1 cellular context compared by ENCODE assay signal in genomic region chr6:78526432-78526831, GRCh38.
TF ChIP-seq lines count a peak whose summit lies in the region.

No MANE protein-coding gene starts in this region.

TF ChIP-seq in HepG2, 621 proteins besides CTCF, POLR2A, EP300 and RAD21 (continued from another document):
- TF ChIP-seq, protein P1, sequence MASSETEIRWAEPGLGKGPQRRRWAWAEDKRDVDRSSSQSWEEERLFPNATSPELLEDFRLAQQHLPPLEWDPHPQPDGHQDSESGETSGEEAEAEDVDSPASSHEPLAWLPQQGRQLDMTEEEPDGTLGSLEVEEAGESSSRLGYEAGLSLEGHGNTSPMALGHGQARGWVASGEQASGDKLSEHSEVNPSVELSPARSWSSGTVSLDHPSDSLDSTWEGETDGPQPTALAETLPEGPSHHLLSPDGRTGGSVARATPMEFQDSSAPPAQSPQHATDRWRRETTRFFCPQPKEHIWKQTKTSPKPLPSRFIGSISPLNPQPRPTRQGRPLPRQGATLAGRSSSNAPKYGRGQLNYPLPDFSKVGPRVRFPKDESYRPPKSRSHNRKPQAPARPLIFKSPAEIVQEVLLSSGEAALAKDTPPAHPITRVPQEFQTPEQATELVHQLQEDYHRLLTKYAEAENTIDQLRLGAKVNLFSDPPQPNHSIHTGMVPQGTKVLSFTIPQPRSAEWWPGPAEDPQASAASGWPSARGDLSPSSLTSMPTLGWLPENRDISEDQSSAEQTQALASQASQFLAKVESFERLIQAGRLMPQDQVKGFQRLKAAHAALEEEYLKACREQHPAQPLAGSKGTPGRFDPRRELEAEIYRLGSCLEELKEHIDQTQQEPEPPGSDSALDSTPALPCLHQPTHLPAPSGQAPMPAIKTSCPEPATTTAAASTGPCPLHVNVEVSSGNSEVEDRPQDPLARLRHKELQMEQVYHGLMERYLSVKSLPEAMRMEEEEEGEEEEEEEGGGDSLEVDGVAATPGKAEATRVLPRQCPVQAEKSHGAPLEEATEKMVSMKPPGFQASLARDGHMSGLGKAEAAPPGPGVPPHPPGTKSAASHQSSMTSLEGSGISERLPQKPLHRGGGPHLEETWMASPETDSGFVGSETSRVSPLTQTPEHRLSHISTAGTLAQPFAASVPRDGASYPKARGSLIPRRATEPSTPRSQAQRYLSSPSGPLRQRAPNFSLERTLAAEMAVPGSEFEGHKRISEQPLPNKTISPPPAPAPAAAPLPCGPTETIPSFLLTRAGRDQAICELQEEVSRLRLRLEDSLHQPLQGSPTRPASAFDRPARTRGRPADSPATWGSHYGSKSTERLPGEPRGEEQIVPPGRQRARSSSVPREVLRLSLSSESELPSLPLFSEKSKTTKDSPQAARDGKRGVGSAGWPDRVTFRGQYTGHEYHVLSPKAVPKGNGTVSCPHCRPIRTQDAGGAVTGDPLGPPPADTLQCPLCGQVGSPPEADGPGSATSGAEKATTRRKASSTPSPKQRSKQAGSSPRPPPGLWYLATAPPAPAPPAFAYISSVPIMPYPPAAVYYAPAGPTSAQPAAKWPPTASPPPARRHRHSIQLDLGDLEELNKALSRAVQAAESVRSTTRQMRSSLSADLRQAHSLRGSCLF (CRISPR knock-in tag; IDR thresholded peaks at IDR 0.05; ENCODE audit: borderline replicate concordance): no peak
- TF ChIP-seq ZNF431 (CRISPR knock-in tag; IDR thresholded peaks at IDR 0.05; ENCODE audit: borderline replicate concordance, low read depth) (no peak), REPIN1 (CRISPR knock-in tag; IDR thresholded peaks at IDR 0.05; ENCODE audit: borderline replicate concordance, low read depth) (no peak), ZBTB25 (CRISPR knock-in tag; IDR thresholded peaks at IDR 0.05) (no peak), CHCHD3 (CRISPR knock-in tag; IDR thresholded peaks at IDR 0.05) (no peak), REST (IDR thresholded peaks at IDR 0.05; ENCODE audit: borderline replicate concordance in 1 of 2, low read depth in 1 of 2, low read length in 2 of 2) (no peak), DR1 (CRISPR knock-in tag; IDR thresholded peaks at IDR 0.05) (no peak), SP2 (CRISPR knock-in tag; IDR thresholded peaks at IDR 0.05) (no peak), ZBTB7B (CRISPR knock-in tag; IDR thresholded peaks at IDR 0.05) (no peak)
